ENCODE assay signal across 8 cellular contexts in genomic region chr20:3209023-3209945, GRCh38. TPM values are rescaled to one million over a fixed set of nuclear protein-coding genes. Genes with fewer than 3 reads are reported as not detected.
DNase-seq lines count a peak whose midpoint lies in the region; ATAC-seq and TF ChIP-seq lines count a peak whose summit lies in the region.

Gene ITPA, plus strand, starts transcription at chr20:3209498. Its CDS starts 54 bp downstream, at chr20:3209552.

- H3K4me3 ChIP-seq in SJSA1 (peak within 1 kb of the TSS; percentile 92), transverse colon (peak within 1 kb of the TSS; percentile 73 to 85 (median 79))

- H3K27me3 Mint-ChIP-seq in osteocyte (ENCODE audit: unreplicated experiment) = no peaks in the 10 kb centered on the region

- peak within 1 kb of the TSS; percentile 98 to 100 for H3K27ac Mint-ChIP-seq in activated naive CD4-positive, alpha-beta T cell treated with anti-CD3 and anti-CD28 coated beads, Interleukin-2, amount 50 U/mL, for 72 hours
- H3K27ac Mint-ChIP-seq in osteocyte (ENCODE audit: unreplicated experiment) = peak within 1 kb of the TSS; percentile 87

- peak; percentile 15 for TF ChIP-seq POLR2A in transverse colon (IDR thresholded peaks at IDR 0.05)

- no peak for TF ChIP-seq EP300 in transverse colon (IDR thresholded peaks at IDR 0.05; ENCODE audit: low read depth)

- peak; percentile 65 for ATAC-seq in activated naive CD4-positive, alpha-beta T cell treated with anti-CD3 and anti-CD28 coated beads, Interleukin-2, amount 50 U/mL, for 72 hours
- ATAC-seq in HG02840 (IDR thresholded peaks at IDR 0.05; ENCODE audit: low FRiP score, unreplicated experiment) = no peak

- peaks cover 16 to 30% of the 10 kb centered on the region in 2 donors for H3K36me3 Mint-ChIP-seq in activated naive CD4-positive, alpha-beta T cell treated with anti-CD3 and anti-CD28 coated beads, Interleukin-2, amount 50 U/mL, for 72 hours
- H3K36me3 Mint-ChIP-seq in osteocyte (ENCODE audit: unreplicated experiment) = peaks cover 2% of the 10 kb centered on the region

- H3K4me1 ChIP-seq in SJSA1 (replicated peaks) = peaks cover 15% of the 10 kb centered on the region
- H3K4me1 ChIP-seq in transverse colon = peaks cover 0 to 19% (median 15%) of the 10 kb centered on the region in 4 donors

- no peaks in the 10 kb centered on the region for H3K9me3 ChIP-seq in SJSA1 (replicated peaks)
- no peaks in the 10 kb centered on the region for H3K9me3 ChIP-seq in transverse colon

- intact Hi-C loops in head of caudate nucleus (cut with DNase I) (no loop called here), transverse colon (cut with DNase I; ENCODE audit: low total_unique reads) (no loop called here)

- TF ChIP-seq CTCF in osteocyte (IDR thresholded peaks at IDR 0.05) (no peak), transverse colon (IDR thresholded peaks at IDR 0.05) (peak in 1 of 5 experiments; percentile 13)

- in situ Hi-C loops in transverse colon (cut with MboI; ENCODE audit: low pct_ligation_motif_present in 1 of 4, low pct_unique_long_range_greater_than_20kb in 1 of 4, low sequenced_read_pairs in 3 of 4) = no loop called here

- no peaks in the 10 kb centered on the region for H3K27me3 ChIP-seq in SJSA1 (replicated peaks)
- no peaks in the 10 kb centered on the region for H3K27me3 ChIP-seq in transverse colon

- peaks cover 18% of the 10 kb centered on the region for H3K4me1 Mint-ChIP-seq in osteocyte (ENCODE audit: unreplicated experiment)

- H3K36me3 ChIP-seq in SJSA1 (peaks cover 26% of the 10 kb centered on the region), transverse colon (peaks cover 0 to 8% (median 0%) of the 10 kb centered on the region in 4 donors)

- H3K4me3 Mint-ChIP-seq in osteocyte (ENCODE audit: unreplicated experiment) = peak within 1 kb of the TSS; percentile 85

- peak within 1 kb of the TSS; percentile 88 for H3K27ac ChIP-seq in SJSA1
- peak within 1 kb of the TSS; percentile 82 to 90 (median 86) for H3K27ac ChIP-seq in transverse colon

- no peaks in the 10 kb centered on the region for H3K9me3 Mint-ChIP-seq in activated naive CD4-positive, alpha-beta T cell treated with anti-CD3 and anti-CD28 coated beads, Interleukin-2, amount 50 U/mL, for 72 hours
- no peaks in the 10 kb centered on the region for H3K9me3 Mint-ChIP-seq in osteocyte (ENCODE audit: unreplicated experiment)

- DNase-seq in GF-D8 (lab: John Stamatoyannopoulos, UW) = peak; percentile 8
- DNase-seq in HT-29 (ENCODE audit: low spot score) = peak; percentile 46
- peak; percentile 60 to 61 for DNase-seq in SJSA1 (ENCODE audit: low read depth in 1 of 2, low spot score in 2 of 2)
- peak; percentile 68 to 69 for DNase-seq in activated naive CD4-positive, alpha-beta T cell treated with anti-CD3 and anti-CD28 coated beads, Interleukin-2, amount 50 U/mL, for 72 hours (ENCODE audit: low spot score in 2 of 2)
- DNase-seq in head of caudate nucleus = peak; percentile 24 to 85 (median 68)
- no peak for DNase-seq in osteocyte (ENCODE audit: extremely low spot score, unreplicated experiment)
- DNase-seq in transverse colon = peak; percentile 56

- 0% methylated on average over 4 to 51 of the region's 55 CpGs for WGBS in transverse colon (ENCODE audit: low coverage in 1 of 2), 2 donors

RNA-seq across cellular contexts. Expression of gene ITPA, which starts in this region (rescaled TPM):
- 132 and 133 TPM in 2 replicates for total RNA-seq in HT-29 (2014; rRNA removed; shearing (Covaris generic))
- total RNA-seq in SJSA1 (2014; rRNA removed; shearing (Covaris generic)) = 59.3 and 78.0 TPM in 2 replicates
- total RNA-seq in activated naive CD4-positive, alpha-beta T cell treated with anti-CD3 and anti-CD28 coated beads, Interleukin-2, amount 50 U/mL, for 72 hours = 10 to 100 TPM; 29.9 to 77.4 TPM
- total RNA-seq in osteocyte = 57.5 and 58.4 TPM in 2 replicates
- total RNA-seq in transverse colon = 10 to 100 TPM; 15.0 to 95.7 (median 39.6) TPM
